ENCODE assay signal across 8 cellular contexts in genomic region chr19:43574424-43575155, GRCh38. TPM values are rescaled to one million over a fixed set of nuclear protein-coding genes. Genes with fewer than 3 reads are reported as not detected.
DNase-seq lines count a peak whose midpoint lies in the region; ATAC-seq and TF ChIP-seq lines count a peak whose summit lies in the region.

No MANE protein-coding gene starts in this region.

- CTCF ChIA-PET in HEK293T (lab: Yijun Ruan, JAX), result interaction anchor here (0.9 kb wide), 1 partner anchor 39 kb away, joined by 3 read pairs; no protein-coding TSS in a partner anchor

- DNase-seq in DMS79 treated with DMSO at 0.1 percent for 48 hours (lab: John Stamatoyannopoulos, UW), result peak; percentile 32
- DNase-seq in DMS79 (lab: John Stamatoyannopoulos, UW), result no peak
- peak; percentile 10 to 76 for DNase-seq in fibroblast of lung (ENCODE audit: low read depth in 2 of 2)
- DNase-seq in HEK293T (ENCODE audit: extremely low spot score), result no peak
- DNase-seq in stimulated activated CD4-positive, alpha-beta T cell treated with anti-CD3 and anti-CD28 coated beads, Interleukin-2, amount 100 ng/mL, for 24 hours, result no peak
- no peak for DNase-seq in GM13977 (ENCODE audit: low spot score)

- in situ Hi-C loops in GM13977 (cut with MboI; ENCODE audit: low pct_unique_long_range_greater_than_20kb, low sequenced_read_pairs, unreplicated experiment), result no loop called here

- H3K9ac ChIP-seq in fibroblast of lung (ENCODE audit: insufficient read depth, low read length) (peak overlapping the region; percentile 88), rectal smooth muscle tissue (ENCODE audit: low read length) (peak overlapping the region; percentile 92)

- no peak for TF ChIP-seq CTCF in fibroblast of lung (conservative IDR thresholded peaks at IDR 0.05 in 1 of 2, IDR thresholded peaks at IDR 0.05 in 1 of 2; ENCODE audit: low read depth in 1 of 2, low read length in 2 of 2)
- no peak for TF ChIP-seq CTCF in GM13977 (IDR thresholded peaks at IDR 0.05; ENCODE audit: extremely low read depth, insufficient read depth, missing control alignments)

- no peaks in the 10 kb centered on the region for H4K20me1 ChIP-seq in fibroblast of lung (ENCODE audit: control insufficient read depth, extremely low read depth, insufficient read depth, low read length)

- peaks cover 6% of the 10 kb centered on the region for H3K79me2 ChIP-seq in fibroblast of lung (ENCODE audit: control insufficient read depth, insufficient read depth, low read length)

- peak overlapping the region; percentile 46 for H2AFZ ChIP-seq in fibroblast of lung (ENCODE audit: low read length)

- ATAC-seq in SK-N-SH treated with all-trans-retinoic acid at 6 μM for 48 hours, result no peak; the same call in 2 of the 3 replicates

- no peaks in the 10 kb centered on the region for H3K4me1 ChIP-seq in fibroblast of lung (ENCODE audit: control insufficient read depth, extremely low read depth, insufficient read depth, low read length)
- H3K4me1 ChIP-seq in rectal smooth muscle tissue (ENCODE audit: control insufficient read depth, insufficient read depth, low read length), result peaks cover 7% of the 10 kb centered on the region

- H3K36me3 ChIP-seq in fibroblast of lung (ENCODE audit: control insufficient read depth, insufficient read depth, low read length) (no peaks in the 10 kb centered on the region), rectal smooth muscle tissue (ENCODE audit: control insufficient read depth, insufficient read depth, low read length) (no peaks in the 10 kb centered on the region)

- peak overlapping the region; percentile 91 for H3K4me2 ChIP-seq in fibroblast of lung (ENCODE audit: extremely low read depth, insufficient read depth, low read length)

- H3K27ac ChIP-seq in fibroblast of lung (ENCODE audit: insufficient read depth, low read length) (peak overlapping the region; percentile 96), rectal smooth muscle tissue (ENCODE audit: low read depth, low read length) (peak overlapping the region; percentile 93)

- peak overlapping the region; percentile 80 to 99 (median 86) for H3K4me3 ChIP-seq in fibroblast of lung (replicated peaks in 1 of 4; ENCODE audit: control extremely low read depth in 1 of 4, insufficient read depth in 1 of 4, low read depth in 3 of 4, low read length in 4 of 4)
- H3K4me3 ChIP-seq in rectal smooth muscle tissue (ENCODE audit: low read length), result peak overlapping the region; percentile 98

- no peaks in the 10 kb centered on the region for H3K27me3 ChIP-seq in fibroblast of lung (ENCODE audit: control insufficient read depth, insufficient read depth, low read length)
- H3K27me3 ChIP-seq in rectal smooth muscle tissue (ENCODE audit: control insufficient read depth, insufficient read depth, low read length), result no peaks in the 10 kb centered on the region

- POLR2A ChIA-PET in HEK293T (lab: Yijun Ruan, JAX), result interaction anchor here (0.9 to 2.8 kb wide), 3 partner anchors 19 to 42 kb away, joined by 3 to 16 read pairs (median 4); partner anchors contain the start of genes IRGQ, ZNF575 and ZNF576

- no peaks in the 10 kb centered on the region for H3K9me3 ChIP-seq in fibroblast of lung (ENCODE audit: control insufficient read depth, insufficient read depth, low read depth, low read length)

TF ChIP-seq in SK-N-SH treated with all-trans-retinoic acid at 6 μM for 48 hours, 23 proteins besides CTCF, POLR2A, EP300 and RAD21:
- TF ChIP-seq ZNF70 (CRISPR knock-in tag; IDR thresholded peaks at IDR 0.05), result peak; percentile 86
- TF ChIP-seq TCF4 (CRISPR knock-in tag; IDR thresholded peaks at IDR 0.05; ENCODE audit: borderline replicate concordance), result no peak

TF ChIP-seq in HEK293T, 16 proteins besides CTCF, POLR2A, EP300 and RAD21:
- TF ChIP-seq L3MBTL2 (conservative IDR thresholded peaks at IDR 0.05), result no peak
- no peak for TF ChIP-seq ARNT (IDR thresholded peaks at IDR 0.05)
- no peak for TF ChIP-seq FOXA1 (IDR thresholded peaks at IDR 0.05)
- no peak for TF ChIP-seq TARDBP (IDR thresholded peaks at IDR 0.05)
- no peak for TF ChIP-seq FOXK2 (IDR thresholded peaks at IDR 0.05)
- no peak for TF ChIP-seq ELF4 (IDR thresholded peaks at IDR 0.05)
- no peak for TF ChIP-seq SP1 (IDR thresholded peaks at IDR 0.05)
- no peak for TF ChIP-seq CTBP1 (IDR thresholded peaks at IDR 0.05; ENCODE audit: borderline replicate concordance)
- no peak for TF ChIP-seq FOXM1 (IDR thresholded peaks at IDR 0.05; ENCODE audit: borderline replicate concordance)
TF ChIP-seq in HEK293T: peak in this region for 0.

RNA-seq across cellular contexts. Expression of gene XRCC1, which starts 0.7 kb away (rescaled TPM):
- 13.6 and 14.5 TPM in 2 replicates for total RNA-seq in fibroblast of lung
- 8.6 and 17.5 TPM in 2 replicates for polyA plus RNA-seq in fibroblast of lung
- polyA plus RNA-seq in fibroblast of lung (2012), result 12.4 and 23.7 TPM in 2 replicates
- 27.2 and 29.2 TPM in 2 replicates for polyA minus RNA-seq in fibroblast of lung (ENCODE audit: low replicate concordance)

RNA-seq across cellular contexts. Expression of gene PINLYP, which starts 1.0 kb away (rescaled TPM):
- 7.2 and 14.7 TPM in 2 replicates for total RNA-seq in fibroblast of lung
- polyA plus RNA-seq in fibroblast of lung, result 5.1 TPM in 2 replicates
- polyA plus RNA-seq in fibroblast of lung (2012), result 6.7 and 6.8 TPM in 2 replicates
- 8.9 and 9.6 TPM in 2 replicates for polyA minus RNA-seq in fibroblast of lung (ENCODE audit: low replicate concordance)

RNA-seq across cellular contexts. Expression of gene IRGQ, which starts 21.3 kb away (rescaled TPM):
- 11.6 and 12.2 TPM in 2 replicates for total RNA-seq in fibroblast of lung
- 11.7 TPM in 2 replicates for polyA plus RNA-seq in fibroblast of lung
- 4.1 and 4.2 TPM in 2 replicates for polyA plus RNA-seq in fibroblast of lung (2012)
- 17.7 and 28.5 TPM in 2 replicates for polyA minus RNA-seq in fibroblast of lung (ENCODE audit: low replicate concordance)

RNA-seq across cellular contexts. Expression of gene ZNF576, which starts 21.8 kb away (rescaled TPM):
- total RNA-seq in fibroblast of lung, result 8.7 and 9.7 TPM in 2 replicates
- polyA plus RNA-seq in fibroblast of lung, result 7.0 and 10.3 TPM in 2 replicates
- polyA plus RNA-seq in fibroblast of lung (2012), result 10.1 and 15.5 TPM in 2 replicates
- 5.0 and 13.5 TPM in 2 replicates for polyA minus RNA-seq in fibroblast of lung (ENCODE audit: low replicate concordance)

RNA-seq across cellular contexts. Expression of gene SRRM5, which starts 37.3 kb away (rescaled TPM):
- under 0.01 TPM in 1 of 2 replicates, not detected in the other for total RNA-seq in fibroblast of lung
- 0.03 and 0.06 TPM in 2 replicates for polyA plus RNA-seq in fibroblast of lung
- polyA plus RNA-seq in fibroblast of lung (2012), result 0.07 and 0.10 TPM in 2 replicates
- not detected in 2 replicates for polyA minus RNA-seq in fibroblast of lung (ENCODE audit: low replicate concordance)

Comparison
In these comparisons a context has a peak if more than half of its experiments do, and no peak if none do; other contexts are left out.
1. DNase-seq: peak in DMS79 treated with DMSO at 0.1 percent for 48 hours (single experiment) and fibroblast of lung (2 of 2); none in DMS79 (single experiment), HEK293T (single experiment), stimulated activated CD4-positive, alpha-beta T cell treated with anti-CD3 and anti-CD28 coated beads, Interleukin-2, amount 100 ng/mL, for 24 hours (0 of 2) and GM13977 (single experiment).